In the genomic region with DNA sequence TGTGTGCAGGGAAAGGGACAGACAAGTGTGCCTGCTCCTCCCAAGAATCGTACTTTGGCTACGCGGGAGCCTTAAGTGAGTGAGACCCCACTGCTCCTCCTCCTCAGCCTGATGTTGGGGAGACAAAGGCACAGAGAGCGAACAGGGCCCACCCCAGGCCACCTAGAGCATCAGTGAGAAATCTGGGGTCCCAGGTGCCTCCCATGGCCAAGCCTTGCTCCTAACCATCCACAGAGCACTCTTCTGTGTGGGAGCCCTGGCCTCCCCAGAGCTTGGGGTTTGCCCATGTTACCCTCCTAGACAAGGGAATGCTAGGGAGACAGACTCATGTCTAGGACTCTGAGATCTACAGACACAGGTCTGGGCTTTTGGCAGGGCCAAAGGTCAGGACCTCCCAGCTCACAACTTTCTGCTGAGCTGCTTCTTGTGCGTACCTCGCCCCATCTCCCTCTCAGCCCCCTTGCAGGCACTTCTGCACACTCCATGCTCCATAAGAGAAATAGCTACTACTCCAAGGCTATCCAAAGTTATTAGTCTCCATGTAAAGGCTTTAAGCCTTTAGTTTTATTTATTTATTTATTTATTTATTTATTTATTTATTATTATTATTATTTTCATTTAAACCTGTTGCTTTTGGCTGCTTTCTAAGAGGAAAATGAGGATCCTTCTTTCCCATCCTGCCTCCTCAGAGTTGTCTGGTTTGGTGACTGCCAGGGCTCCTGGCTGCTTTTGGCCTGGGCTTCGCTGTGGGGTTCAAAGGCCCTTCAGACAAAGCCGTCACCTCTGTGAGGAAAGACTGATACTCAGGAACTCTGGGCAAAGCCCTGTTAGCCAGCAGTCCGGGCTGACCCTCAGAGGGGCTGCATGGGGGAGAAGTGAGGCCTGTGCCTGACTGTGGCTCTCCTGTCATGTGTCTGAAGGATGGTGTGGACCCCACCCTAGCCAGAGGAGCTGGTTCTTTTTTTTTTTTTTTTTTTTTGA, we compare ENCODE assay signal across 25 cellular contexts. TPM values are rescaled to one million over a fixed set of nuclear protein-coding genes. Genes with fewer than 3 reads are reported as not detected.
A peak's percentile ranks its signal among the peaks of the same experiment; 100 is the strongest.
DNase-seq lines count a peak whose midpoint lies in the region; ATAC-seq and TF ChIP-seq lines count a peak whose summit lies in the region.
"Had no signal": no experiment of that assay in that cellular context is flagged by ENCODE, and none has a peak within 500 bp of the region (broad histone marks: within the 10 kb centered on the region; RNA-seq: fewer than 3 reads in every experiment).

No MANE protein-coding gene starts in this region.

- no peak for TF ChIP-seq POLR2A in right lobe of liver (IDR thresholded peaks at IDR 0.05)

- H3K9me3 Mint-ChIP-seq in WTC11 = peaks cover 7% of the 10 kb centered on the region
- H3K9me3 Mint-ChIP-seq: CD4-positive, alpha-beta T cell; H9; HFFc6 had no signal

- no peaks in the 10 kb centered on the region for H3K36me3 ChIP-seq in right lobe of liver
- H3K36me3 ChIP-seq: BE2C; BLaER1 treated with 17β-estradiol and CSF1 and Interleukin-3, amounts not matched to agents 10 nM and 100 nM had no signal

- intact Hi-C loops in right lobe of liver (cut with DNase I) = no loop called here

- peak overlapping the region in 1 of 3 donors; percentile 15 for H3K27ac ChIP-seq in right lobe of liver
- H3K27ac ChIP-seq: A549; BLaER1 treated with 17β-estradiol and CSF1 and Interleukin-3, amounts not matched to agents 10 nM and 100 nM had no signal

- H3K4me1 Mint-ChIP-seq in WTC11 = no peaks in the 10 kb centered on the region
- H3K4me1 Mint-ChIP-seq: CD14-positive monocyte; CD8-positive, alpha-beta memory T cell; GM23338; H9 had no signal

- H3K9me3 ChIP-seq in right lobe of liver = no peaks in the 10 kb centered on the region
- H3K9me3 ChIP-seq: A549, BE2C had no signal

- POLR2A ChIA-PET in WTC11 (lab: Charles Lee) = no interaction called here

- H3K27me3 ChIP-seq in right lobe of liver = no peaks in the 10 kb centered on the region
- H3K27me3 ChIP-seq: BE2C; BLaER1 treated with 17β-estradiol and CSF1 and Interleukin-3, amounts not matched to agents 10 nM and 100 nM had no signal

- H3K36me3 Mint-ChIP-seq in WTC11 = no peaks in the 10 kb centered on the region
- H3K36me3 Mint-ChIP-seq: CD14-positive monocyte had no signal

- H3K4me3 ChIP-seq in right lobe of liver = no peak overlapping the region
- H3K4me3 ChIP-seq: A549; BLaER1 treated with 17β-estradiol and CSF1 and Interleukin-3, amounts not matched to agents 10 nM and 100 nM; GM12878; GM23338 had no signal

- 54% methylated on average over 4 of the region's 9 CpGs for WGBS in right lobe of liver (ENCODE audit: insufficient coverage, low coverage, low lambda C conversion rate, missing lambda C conversion rate)

- H3K27ac Mint-ChIP-seq in WTC11 = no peak overlapping the region
- H3K27ac Mint-ChIP-seq: CD4-positive, alpha-beta T cell; GM23338; HFFc6 had no signal

- H3K4me3 Mint-ChIP-seq in WTC11 = no peak overlapping the region
- H3K4me3 Mint-ChIP-seq: CD14-positive monocyte; CD4-positive, alpha-beta T cell; CD8-positive, alpha-beta memory T cell; GM23338; H9; HFFc6 had no signal

- H3K27me3 Mint-ChIP-seq in WTC11 (ENCODE audit: low read depth) = no peaks in the 10 kb centered on the region
- H3K27me3 Mint-ChIP-seq: CD4-positive, alpha-beta T cell had no signal

- H3K4me1 ChIP-seq in right lobe of liver = no peaks in the 10 kb centered on the region
- H3K4me1 ChIP-seq: A549; BE2C; BLaER1 treated with 17β-estradiol and CSF1 and Interleukin-3, amounts not matched to agents 10 nM and 100 nM had no signal

- no peak for ATAC-seq in WTC11
- peak; percentile 97 for ATAC-seq in left lobe of liver
- peak; percentile 83 to 95 (median 87) for ATAC-seq in right lobe of liver
- no peak for ATAC-seq in HG03095 (IDR thresholded peaks at IDR 0.05; ENCODE audit: unreplicated experiment)
- ATAC-seq: A549, GM12878, HCT116 had no signal

- TF ChIP-seq CTCF in WTC11 (IDR thresholded peaks at IDR 0.05) (no peak), right lobe of liver (IDR thresholded peaks at IDR 0.05) (no peak)

- CTCF ChIA-PET in WTC11 (lab: Charles Lee) = interaction anchor here (1.1 kb wide), 1 partner anchor 20 kb away, joined by 3 read pairs; no protein-coding TSS in a partner anchor

- DNase-seq in WTC11 (ENCODE audit: low spot score) = no peak
- no peak for DNase-seq in left lobe of liver (ENCODE audit: low spot score)
- peak in 2 of 3 donors; percentile 67 to 69 for DNase-seq in right lobe of liver
- no peak for DNase-seq in NCI-H82 (lab: John Stamatoyannopoulos, UW)
- DNase-seq in NCI-H1417 (lab: John Stamatoyannopoulos, UW) = no peak
- DNase-seq: 8988T; ACHN; AML-193; BE2C; CD4-positive, alpha-beta T cell; CD8-positive, alpha-beta memory T cell; DMS 273 treated with DMSO at 0.1 percent for 48 hours; DMS79; EL; GDM1; H9; HFFc6 had no signal

TF ChIP-seq in WTC11, 78 proteins besides CTCF, POLR2A, EP300 and RAD21:
- TF ChIP-seq, protein P1, sequence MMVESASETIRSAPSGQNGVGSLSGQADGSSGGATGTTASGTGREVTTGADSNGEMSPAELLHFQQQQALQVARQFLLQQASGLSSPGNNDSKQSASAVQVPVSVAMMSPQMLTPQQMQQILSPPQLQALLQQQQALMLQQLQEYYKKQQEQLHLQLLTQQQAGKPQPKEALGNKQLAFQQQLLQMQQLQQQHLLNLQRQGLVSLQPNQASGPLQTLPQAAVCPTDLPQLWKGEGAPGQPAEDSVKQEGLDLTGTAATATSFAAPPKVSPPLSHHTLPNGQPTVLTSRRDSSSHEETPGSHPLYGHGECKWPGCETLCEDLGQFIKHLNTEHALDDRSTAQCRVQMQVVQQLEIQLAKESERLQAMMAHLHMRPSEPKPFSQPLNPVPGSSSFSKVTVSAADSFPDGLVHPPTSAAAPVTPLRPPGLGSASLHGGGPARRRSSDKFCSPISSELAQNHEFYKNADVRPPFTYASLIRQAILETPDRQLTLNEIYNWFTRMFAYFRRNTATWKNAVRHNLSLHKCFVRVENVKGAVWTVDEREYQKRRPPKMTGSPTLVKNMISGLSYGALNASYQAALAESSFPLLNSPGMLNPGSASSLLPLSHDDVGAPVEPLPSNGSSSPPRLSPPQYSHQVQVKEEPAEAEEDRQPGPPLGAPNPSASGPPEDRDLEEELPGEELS (CRISPR knock-in tag; IDR thresholded peaks at IDR 0.05) = no peak
- TF ChIP-seq, protein P2, sequence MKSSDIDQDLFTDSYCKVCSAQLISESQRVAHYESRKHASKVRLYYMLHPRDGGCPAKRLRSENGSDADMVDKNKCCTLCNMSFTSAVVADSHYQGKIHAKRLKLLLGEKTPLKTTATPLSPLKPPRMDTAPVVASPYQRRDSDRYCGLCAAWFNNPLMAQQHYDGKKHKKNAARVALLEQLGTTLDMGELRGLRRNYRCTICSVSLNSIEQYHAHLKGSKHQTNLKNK (CRISPR knock-in tag; IDR thresholded peaks at IDR 0.05) = no peak
- TF ChIP-seq, protein P3, sequence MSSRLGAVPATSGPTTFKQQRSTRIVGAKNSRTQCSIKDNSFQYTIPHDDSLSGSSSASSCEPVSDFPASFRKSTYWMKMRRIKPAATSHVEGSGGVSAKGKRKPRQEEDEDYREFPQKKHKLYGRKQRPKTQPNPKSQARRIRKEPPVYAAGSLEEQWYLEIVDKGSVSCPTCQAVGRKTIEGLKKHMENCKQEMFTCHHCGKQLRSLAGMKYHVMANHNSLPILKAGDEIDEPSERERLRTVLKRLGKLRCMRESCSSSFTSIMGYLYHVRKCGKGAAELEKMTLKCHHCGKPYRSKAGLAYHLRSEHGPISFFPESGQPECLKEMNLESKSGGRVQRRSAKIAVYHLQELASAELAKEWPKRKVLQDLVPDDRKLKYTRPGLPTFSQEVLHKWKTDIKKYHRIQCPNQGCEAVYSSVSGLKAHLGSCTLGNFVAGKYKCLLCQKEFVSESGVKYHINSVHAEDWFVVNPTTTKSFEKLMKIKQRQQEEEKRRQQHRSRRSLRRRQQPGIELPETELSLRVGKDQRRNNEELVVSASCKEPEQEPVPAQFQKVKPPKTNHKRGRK (CRISPR knock-in tag; IDR thresholded peaks at IDR 0.05; ENCODE audit: borderline replicate concordance) = no peak
- TF ChIP-seq ZNF121 (CRISPR knock-in tag; IDR thresholded peaks at IDR 0.05) (no peak), HMGA2 (CRISPR knock-in tag; IDR thresholded peaks at IDR 0.05) (peak; percentile 10; the same call in 1 of the 2 replicates)
- TF ChIP-seq, protein P4, sequence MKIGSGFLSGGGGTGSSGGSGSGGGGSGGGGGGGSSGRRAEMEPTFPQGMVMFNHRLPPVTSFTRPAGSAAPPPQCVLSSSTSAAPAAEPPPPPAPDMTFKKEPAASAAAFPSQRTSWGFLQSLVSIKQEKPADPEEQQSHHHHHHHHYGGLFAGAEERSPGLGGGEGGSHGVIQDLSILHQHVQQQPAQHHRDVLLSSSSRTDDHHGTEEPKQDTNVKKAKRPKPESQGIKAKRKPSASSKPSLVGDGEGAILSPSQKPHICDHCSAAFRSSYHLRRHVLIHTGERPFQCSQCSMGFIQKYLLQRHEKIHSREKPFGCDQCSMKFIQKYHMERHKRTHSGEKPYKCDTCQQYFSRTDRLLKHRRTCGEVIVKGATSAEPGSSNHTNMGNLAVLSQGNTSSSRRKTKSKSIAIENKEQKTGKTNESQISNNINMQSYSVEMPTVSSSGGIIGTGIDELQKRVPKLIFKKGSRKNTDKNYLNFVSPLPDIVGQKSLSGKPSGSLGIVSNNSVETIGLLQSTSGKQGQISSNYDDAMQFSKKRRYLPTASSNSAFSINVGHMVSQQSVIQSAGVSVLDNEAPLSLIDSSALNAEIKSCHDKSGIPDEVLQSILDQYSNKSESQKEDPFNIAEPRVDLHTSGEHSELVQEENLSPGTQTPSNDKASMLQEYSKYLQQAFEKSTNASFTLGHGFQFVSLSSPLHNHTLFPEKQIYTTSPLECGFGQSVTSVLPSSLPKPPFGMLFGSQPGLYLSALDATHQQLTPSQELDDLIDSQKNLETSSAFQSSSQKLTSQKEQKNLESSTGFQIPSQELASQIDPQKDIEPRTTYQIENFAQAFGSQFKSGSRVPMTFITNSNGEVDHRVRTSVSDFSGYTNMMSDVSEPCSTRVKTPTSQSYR (CRISPR knock-in tag; IDR thresholded peaks at IDR 0.05) = no peak

RNA-seq across cellular contexts. Expression of a gene that starts 32.8 kb away (rescaled TPM):
- total RNA-seq in WTC11 (2021) (34.3 to 36.2 TPM (median 34.4 TPM) in 3 replicates), left lobe of liver (7.0 TPM), right lobe of liver (10 to 100 TPM in 2 of 6 experiments, 1 to 10 TPM in 4; 5.3 to 20.6 (median 8.1) TPM)

RNA-seq across cellular contexts. Expression of a gene that starts 51.6 kb away (rescaled TPM):
- 9.3 to 10.9 TPM (median 9.3 TPM) in 3 replicates for total RNA-seq in WTC11 (2021)
- 25,131 TPM for total RNA-seq in left lobe of liver
- over 10,000 TPM in 4 of 6 experiments, 1,000 to 10,000 TPM in 2; 2,871 to 25,349 (median 17,684) TPM for total RNA-seq in right lobe of liver
- total RNA-seq: H4 had no signal

Comparison
In these comparisons a context has a peak if more than half of its experiments do, and no peak if none do; other contexts are left out.
1. ATAC-seq: peak in left lobe of liver (single experiment) and right lobe of liver (4 of 4); none in WTC11 (single experiment) and HG03095 (single experiment).
2. DNase-seq: peak in right lobe of liver (2 of 3); none in WTC11 (single experiment), left lobe of liver (single experiment), NCI-H82 (single experiment) and NCI-H1417 (0 of 3).
3. RNA of a gene that starts 51.6 kb away (total RNA-seq): 25,131 TPM in left lobe of liver (single experiment) and 2,871 to 25,349 TPM in right lobe of liver; 9.3 to 10.9 TPM in WTC11; every median in the first group is over 100 times any median in the second.